ENCODE assay signal across 12 cellular contexts in the genomic region with DNA sequence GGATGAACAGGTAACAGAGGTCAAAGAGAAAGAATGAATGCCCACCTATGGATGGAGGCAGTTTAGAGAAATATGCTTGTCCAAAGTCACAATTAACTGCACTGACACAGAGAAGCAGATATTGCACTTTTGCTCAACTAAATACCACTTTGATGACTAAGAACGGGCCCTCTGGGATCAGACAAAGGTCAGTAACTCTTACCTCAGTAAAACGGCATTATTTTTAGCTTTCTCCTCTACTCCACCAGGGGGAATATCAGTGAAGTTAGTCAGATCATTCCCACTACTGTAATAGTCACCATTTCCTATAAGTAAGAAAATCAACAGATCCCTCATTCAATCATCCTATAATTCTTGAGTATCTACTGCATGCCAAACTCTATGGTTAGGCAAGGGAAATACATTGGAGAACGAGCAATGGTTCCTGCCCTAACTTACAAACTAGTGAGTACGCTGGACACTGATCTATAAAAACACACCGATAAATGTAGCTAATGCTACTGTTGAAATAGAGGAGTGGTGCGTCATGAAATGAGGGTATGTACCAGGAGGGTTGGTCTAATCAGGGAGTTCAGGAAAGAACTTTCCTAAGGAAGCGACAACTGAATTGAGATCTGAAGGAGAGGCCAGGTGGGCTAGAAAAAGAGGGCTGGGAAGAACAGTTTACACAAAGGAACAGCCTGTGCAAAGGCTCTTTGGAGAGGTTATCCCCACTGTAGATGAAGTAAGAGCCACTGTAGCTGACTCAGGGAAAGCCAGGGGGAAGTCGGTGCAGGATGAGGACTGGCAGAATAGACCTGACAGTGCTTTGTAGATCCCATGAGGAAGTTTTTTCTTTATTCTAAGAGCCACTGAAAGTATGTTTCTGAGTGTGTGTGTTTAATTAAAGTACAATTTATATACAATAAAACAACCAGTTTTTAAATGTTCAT. TPM values are rescaled to one million over a fixed set of nuclear protein-coding genes. Genes with fewer than 3 reads are reported as not detected.
DNase-seq lines count a peak whose midpoint lies in the region; ATAC-seq, FAIRE-seq and TF ChIP-seq lines count a peak whose summit lies in the region.
"Had no signal": no experiment of that assay in that cellular context is flagged by ENCODE, and none has a peak within 500 bp of the region (broad histone marks: within the 10 kb centered on the region; RNA-seq: fewer than 3 reads in every experiment).

No MANE protein-coding gene starts in this region.

- H3K4me2 ChIP-seq in astrocyte (ENCODE audit: low read length) (peak overlapping the region; percentile 70), keratinocyte (ENCODE audit: control insufficient read depth, extremely low read depth, insufficient read depth, low read depth, low read length) (peak overlapping the region; percentile 19)

- H3K36me3 ChIP-seq in astrocyte (ENCODE audit: insufficient read depth, low read length) (peaks cover 29% of the 10 kb centered on the region), keratinocyte (ENCODE audit: control insufficient read depth in 2 of 2, extremely low read depth in 1 of 2, insufficient read depth in 2 of 2, low read length in 2 of 2) (peaks cover 10 to 16% of the 10 kb centered on the region in 2 experiments)

- peak overlapping the region; percentile 85 for H3K27ac Mint-ChIP-seq in astrocyte (ENCODE audit: unreplicated experiment)
- H3K27ac Mint-ChIP-seq: natural killer cell treated with Interleukin-12 subunit alpha and Interleukin-12 subunit beta and Interleukin-15 and Interleukin-18, amount 100 ng/mL, for 72 hours had no signal

- H3K9me3 ChIP-seq in astrocyte (ENCODE audit: insufficient read depth, low read depth, low read length) (no peaks in the 10 kb centered on the region), keratinocyte (ENCODE audit: control insufficient read depth, low read depth, low read length) (no peaks in the 10 kb centered on the region)

- H2AFZ ChIP-seq in astrocyte (ENCODE audit: low read depth, low read length) (no peak overlapping the region), keratinocyte (ENCODE audit: control insufficient read depth, low read length) (no peak overlapping the region)

- peaks cover 26% of the 10 kb centered on the region for H3K4me1 Mint-ChIP-seq in astrocyte (ENCODE audit: low read depth, unreplicated experiment)

- dilution Hi-C loops in keratinocyte (cut with MboI; ENCODE audit: extremely low pct_ligation_motif_present, low sequenced_read_pairs), result no loop called here

- FAIRE-seq in astrocyte (lab: Jason Lieb, UNC) (peak; percentile 76), keratinocyte (lab: Jason Lieb, UNC) (peak; percentile 52), urothelium cell line (lab: Jason Lieb, UNC) (no peak)

- H3K4me3 Mint-ChIP-seq in astrocyte (ENCODE audit: unreplicated experiment), result no peak overlapping the region
- H3K4me3 Mint-ChIP-seq: CD4-positive, CD25-positive, alpha-beta regulatory T cell; natural killer cell treated with Interleukin-12 subunit alpha and Interleukin-12 subunit beta and Interleukin-15 and Interleukin-18, amount 100 ng/mL, for 72 hours had no signal

- DNase-seq in Right ventricle myocardium inferior (ENCODE audit: missing footprints) (no peak), cardiac septum (ENCODE audit: low spot score) (no peak), astrocyte (ENCODE audit: low read depth) (peak; percentile 90), keratinocyte (ENCODE audit: low read depth, low spot score) (no peak), urothelium cell line (ENCODE audit: low spot score) (peak; percentile 74), NCI-H748 (lab: John Stamatoyannopoulos, UW; ENCODE audit: unreplicated experiment) (no peak), NCI-H1105 (lab: John Stamatoyannopoulos, UW) (no peak), COLO668 (lab: John Stamatoyannopoulos, UW; ENCODE audit: unreplicated experiment) (no peak)
- DNase-seq: CD4-positive, CD25-positive, alpha-beta regulatory T cell; stimulated activated naive CD4-positive, alpha-beta T cell treated with Interleukin-2 at 50 U/mL for 16 hours had no signal

- H3K27ac ChIP-seq in astrocyte (ENCODE audit: low read depth, low read length), result peak overlapping the region; percentile 86
- peak overlapping the region; percentile 1 for H3K27ac ChIP-seq in keratinocyte (ENCODE audit: control insufficient read depth, insufficient read depth, low read length)

- H3K27me3 Mint-ChIP-seq in astrocyte (ENCODE audit: low read depth, unreplicated experiment), result no peaks in the 10 kb centered on the region
- H3K27me3 Mint-ChIP-seq: CD4-positive, CD25-positive, alpha-beta regulatory T cell; natural killer cell treated with Interleukin-12 subunit alpha and Interleukin-12 subunit beta and Interleukin-15 and Interleukin-18, amount 100 ng/mL, for 72 hours had no signal

- peaks cover 14% of the 10 kb centered on the region for H3K36me3 Mint-ChIP-seq in astrocyte (ENCODE audit: low read depth, unreplicated experiment)

- H3K4me3 ChIP-seq in astrocyte (ENCODE audit: insufficient read depth, low read depth, low read length) (no peak overlapping the region), keratinocyte (ENCODE audit: control insufficient read depth in 2 of 3, extremely low read depth in 1 of 3, insufficient read depth in 2 of 3, low read depth in 1 of 3, low read length in 3 of 3) (no peak overlapping the region)

- H3K9ac ChIP-seq in astrocyte (ENCODE audit: low read length) (peak overlapping the region; percentile 45), keratinocyte (ENCODE audit: control insufficient read depth, extremely low read depth, insufficient read depth, low read length) (no peak overlapping the region)

- ATAC-seq in Right ventricle myocardium inferior, result peak; percentile 71

- peaks cover 2% of the 10 kb centered on the region for H3K9me1 ChIP-seq in keratinocyte (ENCODE audit: control insufficient read depth, extremely low read depth, insufficient read depth, low read length)

- intact Hi-C loops in Right ventricle myocardium inferior (cut with DNase I), result no loop called here
- intact Hi-C loops in cardiac septum (cut with DNase I), result no loop called here

- peaks cover 42% of the 10 kb centered on the region for H3K4me1 ChIP-seq in astrocyte (ENCODE audit: insufficient read depth, low read length)
- H3K4me1 ChIP-seq in keratinocyte (ENCODE audit: control insufficient read depth, extremely low read depth, insufficient read depth, low read length), result peaks cover 11% of the 10 kb centered on the region

- H3K27me3 ChIP-seq in astrocyte (ENCODE audit: insufficient read depth, low read length) (no peaks in the 10 kb centered on the region), keratinocyte (ENCODE audit: control insufficient read depth, extremely low read depth, insufficient read depth, low read length) (no peaks in the 10 kb centered on the region)

- H3K9me3 Mint-ChIP-seq in astrocyte (ENCODE audit: unreplicated experiment), result no peaks in the 10 kb centered on the region
- H3K9me3 Mint-ChIP-seq: CD4-positive, CD25-positive, alpha-beta regulatory T cell; natural killer cell treated with Interleukin-12 subunit alpha and Interleukin-12 subunit beta and Interleukin-15 and Interleukin-18, amount 100 ng/mL, for 72 hours had no signal

- peak; percentile 40 for TF ChIP-seq CTCF in astrocyte (IDR thresholded peaks at IDR 0.05; ENCODE audit: insufficient read depth, low read depth, low read length)
- TF ChIP-seq CTCF in keratinocyte (optimal IDR thresholded peaks at IDR 0.05 in 1 of 3, IDR thresholded peaks at IDR 0.05 in 1 of 3, conservative IDR thresholded peaks at IDR 0.05 in 1 of 3; ENCODE audit: extremely low read depth in 1 of 3, insufficient read depth in 2 of 3, low read length in 3 of 3), result peak in 2 of 3 experiments; percentile 5 to 30

- H3K79me2 ChIP-seq in astrocyte (ENCODE audit: insufficient read depth, low read length) (peaks cover 9% of the 10 kb centered on the region), keratinocyte (ENCODE audit: control insufficient read depth, insufficient read depth, low read length) (no peaks in the 10 kb centered on the region)

- H4K20me1 ChIP-seq in astrocyte (ENCODE audit: insufficient read depth, low read length) (no peaks in the 10 kb centered on the region), keratinocyte (ENCODE audit: control insufficient read depth, extremely low read depth, insufficient read depth, low read length) (no peaks in the 10 kb centered on the region)

RNA-seq across cellular contexts. Expression of gene ECI2, which starts 9.2 kb away (rescaled TPM):
- total RNA-seq in Right ventricle myocardium inferior (150 TPM), cardiac septum (123 TPM), astrocyte (52.5 and 54.5 TPM in 2 replicates)
- polyA plus RNA-seq in keratinocyte, result 22.5 to 54.9 TPM (median 41.6 TPM) in 3 replicates
- 16.1 TPM for polyA plus RNA-seq in keratinocyte (2011; ENCODE audit: low read depth)
- 38.5 and 51.0 TPM in 2 replicates for polyA plus RNA-seq in keratinocyte (2011; cell fraction: cytosol; rRNA removed)
- polyA plus RNA-seq in keratinocyte (2011; cell fraction: nucleus; rRNA removed), result 35.8 and 36.5 TPM in 2 replicates
- 16.8 and 70.6 TPM in 2 replicates for polyA plus RNA-seq in keratinocyte (2012; ENCODE audit: low replicate concordance)
- polyA minus RNA-seq in keratinocyte, result 12.3 to 56.7 TPM (median 52.8 TPM) in 3 replicates
- polyA minus RNA-seq in keratinocyte (2011; cell fraction: cytosol; rRNA and poly(A)+ RNA removed), result 21.7 TPM
- 9.0 and 23.5 TPM in 2 replicates for polyA minus RNA-seq in keratinocyte (2011; cell fraction: nucleus; rRNA and poly(A)+ RNA removed)

RNA-seq across cellular contexts. Expression of gene FAM217A, which starts 47.3 kb away (rescaled TPM):
- total RNA-seq in Right ventricle myocardium inferior (not detected), cardiac septum (not detected), astrocyte (not detected in 2 replicates)
- not detected in 3 replicates for polyA plus RNA-seq in keratinocyte
- not detected for polyA plus RNA-seq in keratinocyte (2011; ENCODE audit: low read depth)
- polyA plus RNA-seq in keratinocyte (2011; cell fraction: cytosol; rRNA removed), result not detected in 2 replicates
- not detected in 2 replicates for polyA plus RNA-seq in keratinocyte (2011; cell fraction: nucleus; rRNA removed)
- not detected in 2 replicates for polyA plus RNA-seq in keratinocyte (2012; ENCODE audit: low replicate concordance)
- polyA minus RNA-seq in keratinocyte, result not detected in 3 replicates
- not detected for polyA minus RNA-seq in keratinocyte (2011; cell fraction: cytosol; rRNA and poly(A)+ RNA removed)
- polyA minus RNA-seq in keratinocyte (2011; cell fraction: nucleus; rRNA and poly(A)+ RNA removed), result not detected in 2 replicates
- total RNA-seq: CD4-positive, CD25-positive, alpha-beta regulatory T cell; natural killer cell treated with Interleukin-12 subunit alpha and Interleukin-12 subunit beta and Interleukin-15 and Interleukin-18, amount 100 ng/mL, for 72 hours; T-helper 1 cell treated with Interleukin-12 subunit alpha and Interleukin-12 subunit beta and Interleukin-4 antibody, amounts not matched to agents 30 ng/mL and 1 ng/mL, for 36 hours had no signal

Comparison
In these comparisons a context has a peak if more than half of its experiments do, and no peak if none do; other contexts are left out.
1. DNase-seq: peak in astrocyte (single experiment) and urothelium cell line (single experiment); none in Right ventricle myocardium inferior (single experiment), cardiac septum (single experiment), keratinocyte (single experiment), NCI-H748 (single experiment), NCI-H1105 (single experiment) and COLO668 (single experiment).